In genomic region chr6:139882977-139883728, GRCh38 we compare ENCODE assay signal across 8 cellular contexts.
DNase-seq lines count a peak whose midpoint lies in the region; ATAC-seq and TF ChIP-seq lines count a peak whose summit lies in the region.
"Had no signal": no experiment of that assay in that cellular context is flagged by ENCODE, and none has a peak within 500 bp of the region (broad histone marks: within the 10 kb centered on the region; RNA-seq: fewer than 3 reads in every experiment).

No MANE protein-coding gene starts in this region.

- H3K9me2 ChIP-seq in PC-3 (replicated peaks; ENCODE audit: low read length): no peaks in the 10 kb centered on the region

- no peak overlapping the region for H3K4me2 ChIP-seq in PC-3 (ENCODE audit: low read length)
- H3K4me2 ChIP-seq in smooth muscle cell: peak overlapping the region; percentile 64

- H2AFZ ChIP-seq in PC-3 (ENCODE audit: low read length) (no peak overlapping the region), smooth muscle cell (ENCODE audit: low read depth) (peak overlapping the region; percentile 75)

- no TSS peak for BruUV-seq in PC-3 (replicated peaks; lab: Mats Ljungman, UMichigan)

- H4K20me1 ChIP-seq in PC-3 (ENCODE audit: low read length): no peaks in the 10 kb centered on the region
- H4K20me1 ChIP-seq in smooth muscle cell (ENCODE audit: low read depth): no peaks in the 10 kb centered on the region

- H3K27ac ChIP-seq in PC-3 (ENCODE audit: low read length) (no peak overlapping the region), foreskin keratinocyte (peak overlapping the region; percentile 31), smooth muscle cell (ENCODE audit: low read depth) (peak overlapping the region; percentile 40)

- H3K4me1 ChIP-seq in PC-3 (ENCODE audit: insufficient read depth, low read length): peaks cover 18% of the 10 kb centered on the region
- no peaks in the 10 kb centered on the region for H3K4me1 ChIP-seq in foreskin keratinocyte
- peaks cover 53% of the 10 kb centered on the region for H3K4me1 ChIP-seq in smooth muscle cell (ENCODE audit: low read depth)

- H3K79me2 ChIP-seq in PC-3 (ENCODE audit: low read length) (no peaks in the 10 kb centered on the region), smooth muscle cell (ENCODE audit: low read depth) (no peaks in the 10 kb centered on the region)

- POLR2A ChIA-PET in PC-3 (lab: Charles Lee; ENCODE audit: unreplicated experiment): interaction anchor here (0.6 kb wide), 1 partner anchor 190 kb away, joined by 3 read pairs; no protein-coding TSS in a partner anchor

- no peak overlapping the region for H3K4me3 ChIP-seq in PC-3 (ENCODE audit: low read length)
- H3K4me3 ChIP-seq in smooth muscle cell: no peak overlapping the region
- H3K4me3 ChIP-seq: skin epidermis had no signal

- ATAC-seq in PC-3 (no peak), foreskin keratinocyte (no peak), HG03439 (IDR thresholded peaks at IDR 0.05; ENCODE audit: unreplicated experiment) (no peak)

- H3K27me3 ChIP-seq in PC-3 (ENCODE audit: low read length) (no peaks in the 10 kb centered on the region), foreskin keratinocyte (no peaks in the 10 kb centered on the region), smooth muscle cell (ENCODE audit: low read depth) (no peaks in the 10 kb centered on the region)

- H3K9ac ChIP-seq in PC-3 (ENCODE audit: low read length): no peak overlapping the region
- peak overlapping the region; percentile 3 for H3K9ac ChIP-seq in smooth muscle cell (ENCODE audit: low read depth)

- TF ChIP-seq CTCF in PC-3 (conservative IDR thresholded peaks at IDR 0.05; ENCODE audit: low read depth, low read length) (no peak), foreskin keratinocyte (conservative IDR thresholded peaks at IDR 0.05) (no peak), smooth muscle cell (IDR thresholded peaks at IDR 0.05; ENCODE audit: borderline replicate concordance, insufficient read depth, poor library complexity, severe bottlenecking) (no peak)

- intact Hi-C loops in PC-3 (cut with micrococcal nuclease): loop anchor here (5.0 kb wide), 1 partner anchor 1039 kb away; no protein-coding TSS in a partner anchor

- WGBS in smooth muscle cell (ENCODE audit: low lambda C conversion rate): 51% methylated on average over 3 of the region's 3 CpGs

- DNase-seq in HCEC 1CT (peak; percentile 36), PC-3 (peak; percentile 16), foreskin keratinocyte (peak in 1 of 2 donors; percentile 23), smooth muscle cell (lab: John Stamatoyannopoulos, UW; ENCODE audit: unreplicated experiment) (no peak), islet precursor cell (no peak)
- DNase-seq in stimulated activated CD4-positive, alpha-beta T cell treated with anti-CD3 and anti-CD28 coated beads, Interleukin-12 subunit alpha, Interleukin-12 subunit beta, amount 100 ng/mL, for 4 hours: no peak

- CTCF ChIA-PET in PC-3 (lab: Charles Lee): interaction anchor here (0.6 kb wide), 1 partner anchor 24 kb away, joined by 4 read pairs; no protein-coding TSS in a partner anchor

- H3K36me3 ChIP-seq in PC-3 (ENCODE audit: low read depth, low read length): no peaks in the 10 kb centered on the region
- H3K36me3 ChIP-seq in smooth muscle cell (ENCODE audit: low read depth): no peaks in the 10 kb centered on the region

- H3K9me3 ChIP-seq in PC-3 (ENCODE audit: low read length) (no peaks in the 10 kb centered on the region), smooth muscle cell (replicated peaks; ENCODE audit: low read depth) (no peaks in the 10 kb centered on the region)

- H3F3A ChIP-seq in PC-3 (ENCODE audit: low read length, unreplicated experiment): no peaks in the 10 kb centered on the region
- H3F3A ChIP-seq in smooth muscle cell (ENCODE audit: low read depth): peaks cover 9% of the 10 kb centered on the region

Comparison
In these comparisons a context has a peak if more than half of its experiments do, and no peak if none do; other contexts are left out.
1. DNase-seq: peak in HCEC 1CT (single experiment) and PC-3 (single experiment); none in smooth muscle cell (single experiment), islet precursor cell (single experiment) and stimulated activated CD4-positive, alpha-beta T cell treated with anti-CD3 and anti-CD28 coated beads, Interleukin-12 subunit alpha, Interleukin-12 subunit beta, amount 100 ng/mL, for 4 hours (single experiment).